Comparison of ENCODE assay signal across 9 cellular contexts in the genomic region with DNA sequence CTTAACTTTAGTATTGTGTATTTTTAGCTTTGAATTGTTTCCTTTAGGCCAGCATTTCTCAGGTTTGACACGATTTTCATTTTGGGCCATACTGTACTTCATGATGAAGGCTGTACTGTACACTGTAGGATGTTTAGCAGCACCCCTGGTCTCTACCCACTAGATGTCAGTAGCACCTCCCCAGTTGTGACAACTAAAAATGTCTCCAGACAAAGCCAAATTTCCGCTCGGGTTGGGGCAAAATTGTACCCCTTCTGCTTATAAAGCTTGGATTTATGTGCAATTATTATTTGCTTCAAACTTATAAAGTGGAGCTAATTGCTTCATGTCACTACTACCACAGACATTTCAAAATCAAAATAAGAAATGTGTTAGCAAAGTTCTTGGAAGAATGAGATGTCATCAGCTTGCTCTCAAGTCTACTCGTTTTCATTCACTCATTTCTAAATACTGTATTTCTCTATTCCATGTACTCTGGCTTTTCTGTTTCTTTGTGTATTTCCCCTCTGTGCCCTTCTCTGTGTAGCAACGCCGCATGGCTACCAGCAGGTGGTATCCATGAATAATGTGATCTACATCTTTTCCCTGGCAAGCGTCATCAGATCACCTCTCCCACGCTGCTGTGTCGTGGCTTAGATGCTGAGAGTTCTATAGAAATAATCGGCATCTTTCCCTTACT. TPM values are rescaled to one million over a fixed set of nuclear protein-coding genes. Genes with fewer than 3 reads are reported as not detected.
A peak's percentile ranks its signal among the peaks of the same experiment; 100 is the strongest.
DNase-seq lines count a peak whose midpoint lies in the region; ATAC-seq and TF ChIP-seq lines count a peak whose summit lies in the region.
"Had no signal": no experiment of that assay in that cellular context is flagged by ENCODE, and none has a peak within 500 bp of the region (broad histone marks: within the 10 kb centered on the region; RNA-seq: fewer than 3 reads in every experiment).

No MANE protein-coding gene starts in this region.

- peak; percentile 40 for TF ChIP-seq CTCF in OCI-LY1 (IDR thresholded peaks at IDR 0.05; ENCODE audit: low read length)
- TF ChIP-seq CTCF in stomach (IDR thresholded peaks at IDR 0.05): peak in 2 of 7 experiments; percentile 9 to 23

- DNase-seq in COLO829 (ENCODE audit: low spot score) (peak; percentile 57), glomerular visceral epithelial cell (ENCODE audit: extremely low spot score) (peak; percentile 12), stomach (no peak)
- no peak for DNase-seq in activated naive CD4-positive, alpha-beta T cell treated with anti-CD3 and anti-CD28 coated beads, Interleukin-2, amount 10 ng/mL, durations not matched to agents 7 days and 5 days

- ATAC-seq in HG02870 (IDR thresholded peaks at IDR 0.05; ENCODE audit: unreplicated experiment): peak; percentile 54
- no peak for ATAC-seq in HG02981 (IDR thresholded peaks at IDR 0.05; ENCODE audit: unreplicated experiment)
- no peak for ATAC-seq in GM19397 (IDR thresholded peaks at IDR 0.05; ENCODE audit: unreplicated experiment)

- no peaks in the 10 kb centered on the region for H3K27me3 Mint-ChIP-seq in activated naive CD4-positive, alpha-beta T cell treated with anti-CD3 and anti-CD28 coated beads, Interleukin-2, amount 10 ng/mL, durations not matched to agents 7 days and 5 days

- TF ChIP-seq POLR2A in stomach (IDR thresholded peaks at IDR 0.05): no peak

- no peak overlapping the region for H2AFZ ChIP-seq in OCI-LY1 (ENCODE audit: low read length)

- intact Hi-C loops in stomach (cut with DNase I; ENCODE audit: low total_unique reads): no loop called here

- H3K4me3 ChIP-seq in OCI-LY1 (ENCODE audit: low read depth, low read length, poor library complexity, severe bottlenecking): no peak overlapping the region
- no peak overlapping the region for H3K4me3 ChIP-seq in stomach

- TF ChIP-seq EP300 in stomach (IDR thresholded peaks at IDR 0.05): no peak

- WGBS in stomach, 5 donors: 28 to 36% (median 34%) methylated on average over 10 of the region's 10 CpGs

- H3K4me3 Mint-ChIP-seq in activated naive CD4-positive, alpha-beta T cell treated with anti-CD3 and anti-CD28 coated beads, Interleukin-2, amount 10 ng/mL, durations not matched to agents 7 days and 5 days: no peak overlapping the region

- no peaks in the 10 kb centered on the region for H3K27me3 ChIP-seq in OCI-LY1 (ENCODE audit: insufficient read depth, low read length)
- no peaks in the 10 kb centered on the region for H3K27me3 ChIP-seq in stomach

- H3K4me1 ChIP-seq in OCI-LY1 (ENCODE audit: insufficient read depth, low read length, severe bottlenecking) (no peaks in the 10 kb centered on the region), stomach (peaks cover 0 to 8% (median 0%) of the 10 kb centered on the region in 4 donors)

- CTCF ChIA-PET in activated naive CD4-positive, alpha-beta T cell treated with anti-CD3 and anti-CD28 coated beads, Interleukin-2, amount 10 ng/mL, durations not matched to agents 7 days and 5 days (lab: Charles Lee): interaction anchor here (0.9 kb wide), 1 partner anchor 465 kb away, joined by 3 read pairs; no protein-coding TSS in a partner anchor

- H3K79me2 ChIP-seq in OCI-LY1 (ENCODE audit: insufficient read depth, low read length): no peaks in the 10 kb centered on the region

- H3K9me3 Mint-ChIP-seq in activated naive CD4-positive, alpha-beta T cell treated with anti-CD3 and anti-CD28 coated beads, Interleukin-2, amount 10 ng/mL, durations not matched to agents 7 days and 5 days: no peaks in the 10 kb centered on the region

- H3K4me2 ChIP-seq in OCI-LY1 (ENCODE audit: low read length): no peak overlapping the region

- no peaks in the 10 kb centered on the region for H3K9me2 ChIP-seq in OCI-LY1 (ENCODE audit: low read depth, low read length)

- H3K27ac Mint-ChIP-seq in activated naive CD4-positive, alpha-beta T cell treated with anti-CD3 and anti-CD28 coated beads, Interleukin-2, amount 10 ng/mL, durations not matched to agents 7 days and 5 days: no peak overlapping the region

- H3K36me3 Mint-ChIP-seq in activated naive CD4-positive, alpha-beta T cell treated with anti-CD3 and anti-CD28 coated beads, Interleukin-2, amount 10 ng/mL, durations not matched to agents 7 days and 5 days: no peaks in the 10 kb centered on the region

- H3K9ac ChIP-seq in OCI-LY1 (ENCODE audit: low read length): no peak overlapping the region

- no peaks in the 10 kb centered on the region for H3K4me1 Mint-ChIP-seq in activated naive CD4-positive, alpha-beta T cell treated with anti-CD3 and anti-CD28 coated beads, Interleukin-2, amount 10 ng/mL, durations not matched to agents 7 days and 5 days

- H3K36me3 ChIP-seq in OCI-LY1 (ENCODE audit: insufficient read depth, low read length) (no peaks in the 10 kb centered on the region), stomach (no peaks in the 10 kb centered on the region)

- no peak overlapping the region for H3K27ac ChIP-seq in OCI-LY1 (ENCODE audit: low read depth, low read length, poor library complexity, severe bottlenecking)
- no peak overlapping the region for H3K27ac ChIP-seq in stomach
- H3K27ac ChIP-seq: HL-60 had no signal

- H3K9me3 ChIP-seq in OCI-LY1 (ENCODE audit: low read length) (no peaks in the 10 kb centered on the region), stomach (no peaks in the 10 kb centered on the region)

- H3F3A ChIP-seq in OCI-LY1 (ENCODE audit: insufficient read depth, low read length): no peaks in the 10 kb centered on the region

- H4K20me1 ChIP-seq in OCI-LY1 (ENCODE audit: insufficient read depth, low read length): no peaks in the 10 kb centered on the region

RNA-seq across cellular contexts. Expression of a gene that starts 47.7 kb away (rescaled TPM):
- total RNA-seq in stomach: not detected
- polyA plus RNA-seq in stomach: not detected

Comparison
In these comparisons a context has a peak if more than half of its experiments do, and no peak if none do; other contexts are left out.
1. DNase-seq: peak in COLO829 (single experiment) and glomerular visceral epithelial cell (single experiment); none in activated naive CD4-positive, alpha-beta T cell treated with anti-CD3 and anti-CD28 coated beads, Interleukin-2, amount 10 ng/mL, durations not matched to agents 7 days and 5 days (single experiment) and stomach (single experiment).